26 cellular contexts compared by ENCODE assay signal in the genomic region with DNA sequence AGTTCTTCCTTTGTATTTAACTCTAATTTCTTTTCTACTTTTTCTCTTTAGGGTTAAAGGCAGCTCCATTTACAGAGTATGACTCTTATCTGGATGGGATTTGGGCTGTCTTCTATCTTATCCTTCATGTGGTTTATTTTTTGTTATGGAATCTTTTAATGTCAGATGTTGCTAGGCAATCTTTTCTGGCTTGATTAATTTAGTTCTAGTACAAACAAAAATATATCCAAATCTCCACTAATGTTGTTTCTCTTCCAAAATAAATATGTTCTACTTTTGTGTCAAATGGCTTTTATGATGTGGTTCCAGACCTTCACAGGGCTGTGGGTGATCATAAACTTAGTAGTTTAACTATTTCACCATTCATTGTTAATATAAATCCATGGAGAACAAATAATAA.
DNase-seq lines count a peak whose midpoint lies in the region; ATAC-seq and TF ChIP-seq lines count a peak whose summit lies in the region.
"Had no signal": no experiment of that assay in that cellular context is flagged by ENCODE, and none has a peak within 500 bp of the region (broad histone marks: within the 10 kb centered on the region; RNA-seq: fewer than 3 reads in every experiment).

No MANE protein-coding gene starts in this region.

- no peak overlapping the region for H4K8ac ChIP-seq in mesenchymal stem cell (ENCODE audit: low read length)

- peak overlapping the region; percentile 10 to 83 (median 67) for H3K27ac ChIP-seq in adrenal gland
- no peak overlapping the region for H3K27ac ChIP-seq in mesenchymal stem cell (ENCODE audit: low read length, poor library complexity, severe bottlenecking)
- no peak overlapping the region for H3K27ac ChIP-seq in thoracic aorta
- H3K27ac ChIP-seq in ascending aorta = no peak overlapping the region
- H3K27ac ChIP-seq: HL-60, neural progenitor cell, SJSA1 had no signal

- peaks cover 0 to 5% (median 0%) of the 10 kb centered on the region in 3 donors for H3K9me3 ChIP-seq in adrenal gland (replicated peaks in 1 of 3)
- no peaks in the 10 kb centered on the region for H3K9me3 ChIP-seq in mesenchymal stem cell (ENCODE audit: control insufficient read depth, low read length)
- H3K9me3 ChIP-seq in thoracic aorta = no peaks in the 10 kb centered on the region
- H3K9me3 ChIP-seq in ascending aorta = no peaks in the 10 kb centered on the region
- H3K9me3 ChIP-seq: HAP-1, SJSA1 had no signal

- TF ChIP-seq CTCF in adrenal gland (IDR thresholded peaks at IDR 0.05) (no peak), fibroblast of the aortic adventitia (IDR thresholded peaks at IDR 0.05; ENCODE audit: insufficient read depth, low read length) (no peak), thoracic aorta (IDR thresholded peaks at IDR 0.05) (no peak), ascending aorta (IDR thresholded peaks at IDR 0.05) (no peak)

- no peak overlapping the region for H3K23ac ChIP-seq in mesenchymal stem cell (ENCODE audit: low read length in 2 of 2)

- DNase-seq in adrenal gland (no peak), fibroblast of the aortic adventitia (ENCODE audit: low read depth) (peak; percentile 54), mesenchymal stem cell (no peak), thoracic aorta (ENCODE audit: low spot score) (no peak), ascending aorta (ENCODE audit: low spot score in 2 of 2) (no peak), Kasumi-1 (lab: John Stamatoyannopoulos, UW) (no peak)
- DNase-seq: activated CD4-positive, alpha-beta T cell treated with anti-CD3 and anti-CD28 coated beads for 1 hour; activated CD8-positive, alpha-beta memory T cell treated with anti-CD3 and anti-CD28 coated beads for 24 hours; activated T-cell treated with anti-CD3 and anti-CD28 coated beads, Interleukin-2, amount 50 U/mL, for 24 hours; amniotic stem cell; CD4-positive, CD25-positive, alpha-beta regulatory T cell; central memory CD4-positive, alpha-beta T cell; dermis blood vessel endothelial cell; EL; head of caudate nucleus; Karpas-422; left colon; NCI-H1694; NCI-H2171 treated with DMSO at 0.1 percent for 48 hours; NCI-H526; T-helper 1 cell had no signal

- no peak overlapping the region for H3K4ac ChIP-seq in mesenchymal stem cell (ENCODE audit: low read depth in 1 of 2, low read length in 2 of 2)

- peak overlapping the region; percentile 60 for H3K9ac ChIP-seq in mesenchymal stem cell (ENCODE audit: low read length)
- H3K9ac ChIP-seq: neural progenitor cell had no signal

- no peak overlapping the region for H2AK5ac ChIP-seq in mesenchymal stem cell (ENCODE audit: low read length, severe bottlenecking)

- no peak overlapping the region for H3K14ac ChIP-seq in mesenchymal stem cell (ENCODE audit: low read length in 2 of 2)

- H3K4me3 ChIP-seq in adrenal gland (peak overlapping the region in 1 of 4 donors; percentile 11), fibroblast of the aortic adventitia (ENCODE audit: low read depth, low read length) (no peak overlapping the region), mesenchymal stem cell (ENCODE audit: insufficient read depth in 1 of 2, low read depth in 1 of 2, low read length in 2 of 2) (no peak overlapping the region), thoracic aorta (peak overlapping the region; percentile 27), ascending aorta (peak overlapping the region in 1 of 2 donors; percentile 24)
- H3K4me3 ChIP-seq: HAP-1, neural progenitor cell, SJSA1 had no signal

- intact Hi-C loops in adrenal gland (cut with DNase I) (no loop called here), ascending aorta (cut with DNase I) (no loop called here)

- no peak overlapping the region for H2AFZ ChIP-seq in mesenchymal stem cell (ENCODE audit: low read depth, low read length)
- H2AFZ ChIP-seq: neural progenitor cell had no signal

- no peak for ATAC-seq in thoracic aorta (ENCODE audit: insufficient number of reproducible peaks, low FRiP score, low read depth)
- no peak for ATAC-seq in GM18868 (IDR thresholded peaks at IDR 0.05; ENCODE audit: unreplicated experiment)
- ATAC-seq: left colon had no signal

- H3K27me3 ChIP-seq in adrenal gland = no peaks in the 10 kb centered on the region
- H3K27me3 ChIP-seq in mesenchymal stem cell (ENCODE audit: control insufficient read depth in 1 of 2, insufficient read depth in 1 of 2, low read length in 2 of 2) = no peaks in the 10 kb centered on the region
- H3K27me3 ChIP-seq in thoracic aorta (replicated peaks; ENCODE audit: insufficient read depth) = no peaks in the 10 kb centered on the region
- H3K27me3 ChIP-seq in ascending aorta = no peaks in the 10 kb centered on the region
- H3K27me3 ChIP-seq: neural progenitor cell, SJSA1 had no signal

- H3K79me1 ChIP-seq in mesenchymal stem cell (replicated peaks; ENCODE audit: low read length, poor library complexity, severe bottlenecking) = peaks cover 10% of the 10 kb centered on the region

- H2BK5ac ChIP-seq in mesenchymal stem cell (ENCODE audit: low read depth, low read length, poor library complexity, severe bottlenecking) = no peak overlapping the region

- TF ChIP-seq POLR2A in adrenal gland (IDR thresholded peaks at IDR 0.05) = no peak

- no peak overlapping the region for H3K18ac ChIP-seq in mesenchymal stem cell (ENCODE audit: low read depth in 1 of 2, low read length in 2 of 2)

- H3K4me1 ChIP-seq in adrenal gland (replicated peaks in 1 of 2) (peaks cover 19 to 41% of the 10 kb centered on the region in 2 donors), mesenchymal stem cell (ENCODE audit: control insufficient read depth, insufficient read depth, low read depth, low read length) (no peaks in the 10 kb centered on the region), thoracic aorta (ENCODE audit: control insufficient read depth in 1 of 2, low read depth in 2 of 2) (peaks cover 14 to 21% of the 10 kb centered on the region in 2 donors), ascending aorta (peaks cover 0 to 5% of the 10 kb centered on the region in 2 donors)
- H3K4me1 ChIP-seq: HAP-1, neural progenitor cell had no signal

- H3K36me3 ChIP-seq in adrenal gland (replicated peaks in 1 of 2) = no peaks in the 10 kb centered on the region
- H3K36me3 ChIP-seq in mesenchymal stem cell (ENCODE audit: control insufficient read depth in 1 of 2, insufficient read depth in 2 of 2, low read depth in 1 of 2, low read length in 2 of 2) = no peaks in the 10 kb centered on the region
- no peaks in the 10 kb centered on the region for H3K36me3 ChIP-seq in thoracic aorta
- H3K36me3 ChIP-seq in ascending aorta = no peaks in the 10 kb centered on the region
- H3K36me3 ChIP-seq: HAP-1, neural progenitor cell, SJSA1 had no signal

- no peak overlapping the region for H4K91ac ChIP-seq in mesenchymal stem cell (ENCODE audit: low read length)

- no peak overlapping the region for H2BK12ac ChIP-seq in mesenchymal stem cell (ENCODE audit: low read length in 2 of 2)

- no peak overlapping the region for H3K4me2 ChIP-seq in mesenchymal stem cell (ENCODE audit: low read length, poor library complexity, severe bottlenecking)
- H3K4me2 ChIP-seq: neural progenitor cell had no signal

- no peak overlapping the region for H2BK120ac ChIP-seq in mesenchymal stem cell (ENCODE audit: low read depth, low read length)

- no peak overlapping the region for H2BK15ac ChIP-seq in mesenchymal stem cell (ENCODE audit: low read depth, poor library complexity, severe bottlenecking)

Comparison
In these comparisons a context has a peak if more than half of its experiments do, and no peak if none do; other contexts are left out.
1. H3K27ac ChIP-seq: peak in adrenal gland (5 of 5); none in mesenchymal stem cell (single experiment), thoracic aorta (0 of 2) and ascending aorta (0 of 2).